In the genomic region with DNA sequence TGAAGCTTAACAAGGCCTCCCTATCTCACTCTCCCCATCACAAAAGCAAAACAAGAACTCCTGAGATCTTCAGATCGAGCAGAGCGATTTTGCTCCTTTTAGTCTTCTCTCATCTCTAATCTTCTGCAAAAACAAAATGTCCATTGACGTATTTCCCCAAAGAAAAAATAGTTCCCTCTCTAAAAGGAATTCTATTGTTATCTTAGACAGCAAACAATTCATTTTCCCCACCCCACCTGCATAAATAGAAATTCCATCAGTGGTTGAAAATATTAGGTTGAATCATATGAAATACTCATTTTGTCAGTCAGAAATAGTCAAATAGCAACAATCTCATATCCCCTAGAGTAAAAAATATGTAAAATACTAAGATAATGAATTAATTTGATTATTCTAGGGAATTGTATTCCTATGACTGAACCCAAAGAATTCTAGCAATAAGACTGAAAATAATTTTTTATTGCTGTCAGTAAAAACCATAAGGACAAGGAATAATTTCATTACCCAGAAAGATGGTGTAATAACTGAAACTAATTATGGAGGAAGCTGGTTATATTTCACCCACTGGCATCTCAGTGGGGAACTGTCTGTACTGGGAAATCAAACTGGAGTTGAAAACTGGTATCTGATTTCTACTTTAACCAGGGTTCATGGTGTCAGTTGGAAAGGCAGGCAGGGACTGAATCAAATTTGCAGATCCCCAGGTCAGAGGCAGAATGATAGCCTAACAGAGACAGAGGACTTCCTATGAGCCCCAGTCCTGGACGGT, we compare ENCODE assay signal across 1 cellular context.
TF ChIP-seq lines count a peak whose summit lies in the region.

No MANE protein-coding gene starts in this region.

TF ChIP-seq in SK-N-SH, 30 proteins besides CTCF, POLR2A, EP300 and RAD21 (continued from another document):
- TF ChIP-seq NRF1 (IDR thresholded peaks at IDR 0.05; ENCODE audit: low read depth, low read length) (no peak), ELF1 (IDR thresholded peaks at IDR 0.05) (no peak), NFIC (IDR thresholded peaks at IDR 0.05; ENCODE audit: borderline replicate concordance) (no peak), MXI1 (IDR thresholded peaks at IDR 0.05; ENCODE audit: low read depth, low read length) (no peak), YY1 (IDR thresholded peaks at IDR 0.05; ENCODE audit: low read depth) (no peak), CHD2 (IDR thresholded peaks at IDR 0.05; ENCODE audit: low read length, partially characterized antibody) (no peak), USF1 (IDR thresholded peaks at IDR 0.05; ENCODE audit: borderline replicate concordance, low read depth) (no peak), SIN3A (IDR thresholded peaks at IDR 0.05; ENCODE audit: borderline replicate concordance, low read depth, low read length) (no peak)
